Comparison of ENCODE assay signal across 13 cellular contexts in the genomic region with DNA sequence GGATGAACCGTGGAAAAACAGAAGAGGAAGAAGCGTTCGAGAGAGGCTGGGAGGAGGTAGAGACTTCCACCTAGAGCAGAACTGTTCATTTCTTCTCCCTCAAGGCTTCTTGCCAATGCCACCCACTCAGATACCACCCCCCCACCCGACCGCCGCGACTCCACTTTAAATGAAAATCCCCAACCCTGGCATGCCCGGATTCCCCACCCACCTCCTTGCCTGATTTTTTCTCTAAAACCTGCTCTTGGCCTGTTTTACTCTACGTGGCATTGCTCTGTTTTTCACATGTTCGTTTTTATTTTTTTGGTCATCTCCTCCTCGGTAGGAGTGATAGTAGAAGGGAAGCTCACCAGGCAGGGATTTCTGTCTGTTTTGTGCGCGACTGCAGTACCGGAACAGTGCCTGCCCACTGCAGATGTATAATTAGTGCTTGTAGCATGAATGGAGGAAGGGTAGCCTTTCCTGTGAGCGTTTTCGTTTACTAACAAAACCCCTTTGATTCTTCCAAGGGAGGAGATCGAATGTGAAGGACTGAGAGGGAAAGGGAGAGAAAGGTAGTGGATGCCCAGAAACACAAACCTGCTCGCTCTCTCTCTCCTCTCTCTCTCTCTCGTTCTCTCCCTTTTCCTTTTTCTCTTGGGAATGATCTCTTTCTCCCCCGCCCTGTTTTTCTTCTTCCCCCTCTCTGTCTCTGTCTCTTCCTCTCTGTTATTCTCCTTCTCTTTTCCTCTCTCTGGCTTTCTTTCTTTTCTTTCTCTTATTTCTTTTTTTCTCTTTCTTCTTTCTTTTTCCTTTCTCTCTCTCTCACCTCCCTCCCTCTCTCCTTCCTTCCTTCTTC. TPM values are rescaled to one million over a fixed set of nuclear protein-coding genes. Genes with fewer than 3 reads are reported as not detected.
A peak's percentile ranks its signal among the peaks of the same experiment; 100 is the strongest.
DNase-seq lines count a peak whose midpoint lies in the region; ATAC-seq, FAIRE-seq and TF ChIP-seq lines count a peak whose summit lies in the region.
"Had no signal": no experiment of that assay in that cellular context is flagged by ENCODE, and none has a peak within 500 bp of the region (broad histone marks: within the 10 kb centered on the region; RNA-seq: fewer than 3 reads in every experiment).

No MANE protein-coding gene starts in this region.

- peaks cover 53 to 67% of the 10 kb centered on the region in 2 donors for H3K27me3 Mint-ChIP-seq in T-cell

- TF ChIP-seq POLR2A in GM12892 (IDR thresholded peaks at IDR 0.05; ENCODE audit: low read depth, low read length), result peak; percentile 21; the same call in 1 of the 2 replicates

- H3K4me3 Mint-ChIP-seq in T-cell, result peak overlapping the region; percentile 52 to 83 (median 80)

- H3K4me3 ChIP-seq in iPS-15b (ENCODE audit: low read depth, low read length), result peak overlapping the region; percentile 70
- H3K4me3 ChIP-seq: MG63 had no signal

- H3K9ac ChIP-seq in iPS-15b (ENCODE audit: low read depth, low read length), result no peak overlapping the region

- peak; percentile 47 for DNase-seq in CD1c-positive myeloid dendritic cell (ENCODE audit: extremely low spot score)
- DNase-seq in GM12892 (ENCODE audit: insufficient read length), result no peak
- DNase-seq in T-cell, result no peak
- DNase-seq in A172 (ENCODE audit: low spot score), result no peak
- DNase-seq in NK-92 treated with Interleukin-12 subunit alpha and Interleukin-12 subunit beta, amount 100 ng/mL, for 24 hours (lab: John Stamatoyannopoulos, UW), result no peak
- DNase-seq in foreskin melanocyte, result no peak
- DNase-seq in NCI-H1092 (lab: John Stamatoyannopoulos, UW), result no peak
- DNase-seq: activated effector memory CD4-positive, alpha-beta T cell treated with Interleukin-2 at 50 U/mL for 16 hours; EL; left colon; MG63 had no signal

- H3K36me3 Mint-ChIP-seq in T-cell, result no peaks in the 10 kb centered on the region

- H3K4me1 ChIP-seq in iPS-15b (ENCODE audit: control insufficient read depth, insufficient read depth, low read length), result peaks cover 7% of the 10 kb centered on the region

- ATAC-seq in T-cell (replicated peaks in 1 of 4), result no peak

- peaks cover 50 to 57% (median 55%) of the 10 kb centered on the region in 3 donors for H3K4me1 Mint-ChIP-seq in T-cell

- FAIRE-seq in GM12892 (lab: Jason Lieb, UNC), result peak; percentile 91
- FAIRE-seq: endometrium had no signal

- no peaks in the 10 kb centered on the region for H3K36me3 ChIP-seq in iPS-15b (ENCODE audit: control insufficient read depth, insufficient read depth, low read length)
- H3K36me3 ChIP-seq: MG63 had no signal

- CTCF ChIA-PET in T-cell (lab: Charles Lee), result interaction anchor here in 1 of 2 donors (0.5 kb wide), 1 partner anchor 49 kb away, joined by 3 read pairs; no protein-coding TSS in a partner anchor

- H3K9me3 Mint-ChIP-seq in T-cell, result no peaks in the 10 kb centered on the region

- peak overlapping the region in 1 of 2 donors; percentile 63 for H3K27ac Mint-ChIP-seq in T-cell

- no peaks in the 10 kb centered on the region for H3K9me3 ChIP-seq in iPS-15b (ENCODE audit: control insufficient read depth, insufficient read depth, low read length)
- H3K9me3 ChIP-seq: MG63 had no signal

- POLR2A ChIA-PET in T-cell (lab: Charles Lee), result no interaction called here

- H3K27me3 ChIP-seq in iPS-15b (ENCODE audit: control insufficient read depth, insufficient read depth, low read length), result peaks cover 72% of the 10 kb centered on the region
- H3K27me3 ChIP-seq: MG63 had no signal

RNA-seq across cellular contexts. Expression of a gene that starts 2.2 kb away (rescaled TPM):
- 162 TPM for polyA plus RNA-seq in GM12892 (2012; ENCODE audit: missing spikeins)
- 1 to 10 TPM; 1.9 to 4.3 (median 2.0) TPM for total RNA-seq in T-cell
- total RNA-seq in A172 (2014; rRNA removed; shearing (Covaris generic)), result 22.7 and 57.3 TPM in 2 replicates

RNA-seq across cellular contexts. Expression of a gene that starts 57.9 kb away (rescaled TPM):
- 43.7 TPM for polyA plus RNA-seq in GM12892 (2012; ENCODE audit: missing spikeins)
- 1 to 10 TPM; 1.3 to 6.0 (median 1.6) TPM for total RNA-seq in T-cell
- total RNA-seq in A172 (2014; rRNA removed; shearing (Covaris generic)), result not detected in 2 replicates
